27 cellular contexts compared by ENCODE assay signal in the genomic region with DNA sequence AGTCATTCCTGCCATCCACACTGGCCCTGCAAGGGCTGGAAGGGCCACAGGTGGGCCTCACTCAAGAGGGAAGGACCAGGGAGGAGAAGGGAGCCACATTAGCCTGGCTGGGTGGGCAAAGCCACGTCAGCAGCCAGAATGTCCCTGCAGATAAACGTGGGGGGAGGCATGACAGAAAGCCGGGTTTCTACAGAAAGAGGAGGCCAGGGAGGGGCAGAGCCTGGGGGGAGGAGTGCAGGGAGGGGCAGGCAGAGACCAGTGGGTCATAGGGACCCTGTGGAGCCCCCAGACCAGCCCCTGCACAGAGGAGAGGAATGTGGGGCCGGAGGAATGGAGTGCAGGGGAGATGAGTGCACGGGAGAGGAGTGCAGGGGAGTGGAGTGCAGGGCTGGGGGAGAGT.
"Had no signal": no experiment of that assay in that cellular context is flagged by ENCODE, and none has a peak within 500 bp of the region (broad histone marks: within the 10 kb centered on the region; RNA-seq: fewer than 3 reads in every experiment).

No MANE protein-coding gene starts in this region.

- H3K36me3 ChIP-seq: adrenal gland, ascending aorta, esophagus squamous epithelium, gastroesophageal sphincter had no signal

- H3K9me3 Mint-ChIP-seq: activated CD8-positive, alpha-beta T cell treated with anti-CD3 and anti-CD28 coated beads for 36 hours; activated naive CD4-positive, alpha-beta T cell treated with anti-CD3 and anti-CD28 coated beads for 36 hours; activated naive CD4-positive, alpha-beta T cell treated with anti-CD3 and anti-CD28 coated beads, Interleukin-2, amount 50 U/mL, for 24 hours; activated naive CD8-positive, alpha-beta T cell treated with anti-CD3 and anti-CD28 coated beads for 36 hours; activated naive CD8-positive, alpha-beta T cell treated with anti-CD3 and anti-CD28 coated beads, Interleukin-2, amount 50 U/mL, for 24 hours; activated T-cell treated with anti-CD3 and anti-CD28 coated beads, Interleukin-2, amount 50 U/mL, for 4 hours; activated T-helper 2 cell treated with anti-CD3 and anti-CD28 coated beads, Interferon-gamma antibody, Interleukin-2, Interleukin-4, amounts not matched to agents 10 μg/mL and 5 μg/mL and 100 μg/mL, durations not matched to agents 14 hours and 24 hours and 36 hours; central memory CD8-positive, alpha-beta T cell had no signal

- H3K4me3 Mint-ChIP-seq: activated CD8-positive, alpha-beta T cell treated with anti-CD3 and anti-CD28 coated beads for 36 hours; activated naive CD4-positive, alpha-beta T cell treated with anti-CD3 and anti-CD28 coated beads for 36 hours; activated naive CD4-positive, alpha-beta T cell treated with anti-CD3 and anti-CD28 coated beads, Interleukin-2, amount 50 U/mL, for 24 hours; activated naive CD8-positive, alpha-beta T cell treated with anti-CD3 and anti-CD28 coated beads for 36 hours; activated naive CD8-positive, alpha-beta T cell treated with anti-CD3 and anti-CD28 coated beads, Interleukin-2, amount 50 U/mL, for 24 hours; activated T-cell treated with anti-CD3 and anti-CD28 coated beads, Interleukin-2, amount 50 U/mL, for 4 hours; brain; central memory CD8-positive, alpha-beta T cell; T-helper 17 cell; WTC11 had no signal

- H3K27ac Mint-ChIP-seq: activated CD8-positive, alpha-beta T cell treated with anti-CD3 and anti-CD28 coated beads for 36 hours; activated naive CD4-positive, alpha-beta T cell treated with anti-CD3 and anti-CD28 coated beads for 36 hours; activated naive CD4-positive, alpha-beta T cell treated with anti-CD3 and anti-CD28 coated beads, Interleukin-2, amount 50 U/mL, for 24 hours; activated naive CD8-positive, alpha-beta T cell treated with anti-CD3 and anti-CD28 coated beads for 36 hours; activated naive CD8-positive, alpha-beta T cell treated with anti-CD3 and anti-CD28 coated beads, Interleukin-2, amount 50 U/mL, for 24 hours; activated T-helper 2 cell treated with anti-CD3 and anti-CD28 coated beads, Interferon-gamma antibody, Interleukin-2, Interleukin-4, amounts not matched to agents 10 μg/mL and 5 μg/mL and 100 μg/mL, durations not matched to agents 14 hours and 24 hours and 36 hours; T-helper 17 cell; WTC11 had no signal

- DNase-seq: activated CD4-positive, alpha-beta T cell treated with anti-CD3 and anti-CD28 coated beads for 1 hour; activated CD4-positive, alpha-beta T cell treated with anti-CD3 and anti-CD28 coated beads for 4 hours; activated CD4-positive, alpha-beta T cell treated with anti-CD3 and anti-CD28 coated beads, Interleukin-2, amount 50 U/mL, for 1 hour; activated CD4-positive, alpha-beta T cell treated with anti-CD3 and anti-CD28 coated beads, Interleukin-2, amount 50 U/mL, for 48 hours; activated CD8-positive, alpha-beta memory T cell treated with anti-CD3 and anti-CD28 coated beads for 24 hours; activated CD8-positive, alpha-beta T cell treated with anti-CD3 and anti-CD28 coated beads for 36 hours; activated naive CD4-positive, alpha-beta T cell treated with anti-CD3 and anti-CD28 coated beads for 36 hours; activated naive CD8-positive, alpha-beta T cell treated with anti-CD3 and anti-CD28 coated beads for 36 hours; activated naive CD8-positive, alpha-beta T cell treated with anti-CD3 and anti-CD28 coated beads, Interleukin-2, amount 50 U/mL, for 24 hours; activated T-cell treated with anti-CD3 and anti-CD28 coated beads, Interleukin-2, amount 50 U/mL, for 4 hours; adrenal gland; dermis blood vessel endothelial cell; effector CD4-positive, alpha-beta T cell; esophagus squamous epithelium; foreskin melanocyte; head of caudate nucleus; T-helper 1 cell; T-helper 17 cell had no signal

- H3K4me1 Mint-ChIP-seq: activated naive CD4-positive, alpha-beta T cell treated with anti-CD3 and anti-CD28 coated beads, Interleukin-2, amount 50 U/mL, for 24 hours; activated naive CD8-positive, alpha-beta T cell treated with anti-CD3 and anti-CD28 coated beads for 36 hours; activated naive CD8-positive, alpha-beta T cell treated with anti-CD3 and anti-CD28 coated beads, Interleukin-2, amount 50 U/mL, for 24 hours; central memory CD8-positive, alpha-beta T cell; T-helper 17 cell had no signal

- H3K4me3 ChIP-seq: adrenal gland, ascending aorta, coronary artery, esophagus squamous epithelium, gastroesophageal sphincter had no signal

- H3K27me3 Mint-ChIP-seq: activated CD8-positive, alpha-beta T cell treated with anti-CD3 and anti-CD28 coated beads for 36 hours; activated naive CD4-positive, alpha-beta T cell treated with anti-CD3 and anti-CD28 coated beads, Interleukin-2, amount 50 U/mL, for 24 hours; activated naive CD8-positive, alpha-beta T cell treated with anti-CD3 and anti-CD28 coated beads for 36 hours; activated naive CD8-positive, alpha-beta T cell treated with anti-CD3 and anti-CD28 coated beads, Interleukin-2, amount 50 U/mL, for 24 hours; brain had no signal

- H3K9me3 ChIP-seq: adrenal gland, ascending aorta, esophagus squamous epithelium had no signal

- H3K36me3 Mint-ChIP-seq: activated naive CD4-positive, alpha-beta T cell treated with anti-CD3 and anti-CD28 coated beads, Interleukin-2, amount 50 U/mL, for 24 hours; activated naive CD8-positive, alpha-beta T cell treated with anti-CD3 and anti-CD28 coated beads for 36 hours; brain had no signal

- H3K27me3 ChIP-seq: adrenal gland, ascending aorta had no signal

- H3K4me1 ChIP-seq: adrenal gland, ascending aorta, gastroesophageal sphincter had no signal

- H3K27ac ChIP-seq: adrenal gland, ascending aorta, coronary artery, epithelial cell of prostate, esophagus squamous epithelium, gastroesophageal sphincter had no signal
